ENCODE assay signal across 1 cellular context in the genomic region with DNA sequence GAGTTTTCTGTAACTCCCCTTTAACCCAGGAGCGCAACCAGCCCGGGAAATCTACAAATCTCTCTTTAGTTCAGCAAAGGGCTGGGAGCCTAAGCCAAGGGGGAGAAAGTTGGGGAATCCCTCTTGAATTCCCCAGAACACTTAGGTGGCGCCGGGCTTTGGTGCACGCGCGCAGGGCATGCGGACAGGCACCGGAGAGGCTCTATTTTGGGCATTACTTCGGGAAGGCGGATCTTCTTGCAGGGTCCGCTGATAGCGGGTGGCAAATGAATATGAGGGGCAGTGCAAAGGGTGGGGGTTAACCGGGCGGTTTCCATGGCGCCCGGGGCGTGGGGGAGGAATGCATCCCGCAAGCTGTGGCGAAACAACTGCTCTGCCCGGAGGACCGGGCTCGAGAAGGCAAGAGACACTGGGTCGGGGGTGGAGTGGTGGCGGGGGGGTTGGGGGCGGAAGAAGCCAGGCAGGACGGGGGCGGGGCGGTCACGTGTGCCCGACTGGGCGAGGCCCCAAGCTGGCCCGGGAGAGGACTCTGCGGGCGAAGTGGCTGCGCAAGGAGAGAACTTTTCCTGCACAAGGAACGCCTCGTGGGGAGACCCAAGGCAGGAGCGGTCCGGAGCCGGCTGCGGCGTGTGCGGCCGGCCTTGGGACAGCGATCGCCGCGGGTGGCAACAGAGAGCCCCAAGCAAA.
TF ChIP-seq lines count a peak whose summit lies in the region.

A gene with protein sequence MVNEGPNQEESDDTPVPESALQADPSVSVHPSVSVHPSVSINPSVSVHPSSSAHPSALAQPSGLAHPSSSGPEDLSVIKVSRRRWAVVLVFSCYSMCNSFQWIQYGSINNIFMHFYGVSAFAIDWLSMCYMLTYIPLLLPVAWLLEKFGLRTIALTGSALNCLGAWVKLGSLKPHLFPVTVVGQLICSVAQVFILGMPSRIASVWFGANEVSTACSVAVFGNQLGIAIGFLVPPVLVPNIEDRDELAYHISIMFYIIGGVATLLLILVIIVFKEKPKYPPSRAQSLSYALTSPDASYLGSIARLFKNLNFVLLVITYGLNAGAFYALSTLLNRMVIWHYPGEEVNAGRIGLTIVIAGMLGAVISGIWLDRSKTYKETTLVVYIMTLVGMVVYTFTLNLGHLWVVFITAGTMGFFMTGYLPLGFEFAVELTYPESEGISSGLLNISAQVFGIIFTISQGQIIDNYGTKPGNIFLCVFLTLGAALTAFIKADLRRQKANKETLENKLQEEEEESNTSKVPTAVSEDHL (plus strand): TSS at position 522 of the 687 bp plus-strand sequence. CDS start 353 bp downstream, outside the sequence.

TF ChIP-seq in GM12878, 131 proteins besides CTCF, POLR2A, EP300 and RAD21 (continued from another document):
- TF ChIP-seq E2F8 (IDR thresholded peaks at IDR 0.05; ENCODE audit: low read depth, partially characterized antibody), result no peak
- no peak for TF ChIP-seq CBFB (IDR thresholded peaks at IDR 0.05; ENCODE audit: low read depth)
- peak; percentile 49; the same call in 1 of the 2 replicates for TF ChIP-seq RAD51 (IDR thresholded peaks at IDR 0.05)
- no peak for TF ChIP-seq HDGF (IDR thresholded peaks at IDR 0.05)
- TF ChIP-seq SP1 (IDR thresholded peaks at IDR 0.05; ENCODE audit: low read depth, low read length), result no peak
- 0 out of 2 replicates have a peak, but pooled peaks have one; percentile 20 for TF ChIP-seq GATAD2B (conservative IDR thresholded peaks at IDR 0.05; ENCODE audit: low read depth)
- TF ChIP-seq SREBF2 (IDR thresholded peaks at IDR 0.05; ENCODE audit: low read length), result no peak
- TF ChIP-seq TBL1XR1 (IDR thresholded peaks at IDR 0.05; ENCODE audit: low read depth, low read length), result no peak
- peak; percentile 35; the same call in 1 of the 2 replicates for TF ChIP-seq RB1 (IDR thresholded peaks at IDR 0.05; ENCODE audit: borderline replicate concordance)
- no peak for TF ChIP-seq PAX5 (IDR thresholded peaks at IDR 0.05; ENCODE audit: borderline replicate concordance, low read depth, low read length)
- TF ChIP-seq CBX5 (IDR thresholded peaks at IDR 0.05; ENCODE audit: low read depth), result no peak
- TF ChIP-seq BHLHE40 (IDR thresholded peaks at IDR 0.05; ENCODE audit: borderline replicate concordance in 1 of 2, low read depth in 2 of 2, low read length in 1 of 2), result peak; percentile 6 to 60; a peak in 2 of 4 replicates
- no peak for TF ChIP-seq RBBP5 (conservative IDR thresholded peaks at IDR 0.05)
- TF ChIP-seq, protein P1, sequence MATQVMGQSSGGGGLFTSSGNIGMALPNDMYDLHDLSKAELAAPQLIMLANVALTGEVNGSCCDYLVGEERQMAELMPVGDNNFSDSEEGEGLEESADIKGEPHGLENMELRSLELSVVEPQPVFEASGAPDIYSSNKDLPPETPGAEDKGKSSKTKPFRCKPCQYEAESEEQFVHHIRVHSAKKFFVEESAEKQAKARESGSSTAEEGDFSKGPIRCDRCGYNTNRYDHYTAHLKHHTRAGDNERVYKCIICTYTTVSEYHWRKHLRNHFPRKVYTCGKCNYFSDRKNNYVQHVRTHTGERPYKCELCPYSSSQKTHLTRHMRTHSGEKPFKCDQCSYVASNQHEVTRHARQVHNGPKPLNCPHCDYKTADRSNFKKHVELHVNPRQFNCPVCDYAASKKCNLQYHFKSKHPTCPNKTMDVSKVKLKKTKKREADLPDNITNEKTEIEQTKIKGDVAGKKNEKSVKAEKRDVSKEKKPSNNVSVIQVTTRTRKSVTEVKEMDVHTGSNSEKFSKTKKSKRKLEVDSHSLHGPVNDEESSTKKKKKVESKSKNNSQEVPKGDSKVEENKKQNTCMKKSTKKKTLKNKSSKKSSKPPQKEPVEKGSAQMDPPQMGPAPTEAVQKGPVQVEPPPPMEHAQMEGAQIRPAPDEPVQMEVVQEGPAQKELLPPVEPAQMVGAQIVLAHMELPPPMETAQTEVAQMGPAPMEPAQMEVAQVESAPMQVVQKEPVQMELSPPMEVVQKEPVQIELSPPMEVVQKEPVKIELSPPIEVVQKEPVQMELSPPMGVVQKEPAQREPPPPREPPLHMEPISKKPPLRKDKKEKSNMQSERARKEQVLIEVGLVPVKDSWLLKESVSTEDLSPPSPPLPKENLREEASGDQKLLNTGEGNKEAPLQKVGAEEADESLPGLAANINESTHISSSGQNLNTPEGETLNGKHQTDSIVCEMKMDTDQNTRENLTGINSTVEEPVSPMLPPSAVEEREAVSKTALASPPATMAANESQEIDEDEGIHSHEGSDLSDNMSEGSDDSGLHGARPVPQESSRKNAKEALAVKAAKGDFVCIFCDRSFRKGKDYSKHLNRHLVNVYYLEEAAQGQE (IDR thresholded peaks at IDR 0.05; ENCODE audit: low read depth, low read length), result no peak
- TF ChIP-seq LARP7 (IDR thresholded peaks at IDR 0.05), result no peak
- peak; percentile 82 for TF ChIP-seq USF1 (IDR thresholded peaks at IDR 0.05; ENCODE audit: borderline replicate concordance, extremely low read length, insufficient read depth, low read depth, low read length)
- TF ChIP-seq NFXL1 (IDR thresholded peaks at IDR 0.05; ENCODE audit: borderline replicate concordance), result no peak
- no peak for TF ChIP-seq CREM (IDR thresholded peaks at IDR 0.05; ENCODE audit: low read depth)
- TF ChIP-seq ZSCAN29 (IDR thresholded peaks at IDR 0.05), result no peak
- no peak for TF ChIP-seq POU2F2 (IDR thresholded peaks at IDR 0.05; ENCODE audit: borderline replicate concordance, low read depth, low read length)
- TF ChIP-seq SMAD5 (IDR thresholded peaks at IDR 0.05; ENCODE audit: low read depth), result no peak
- no peak for TF ChIP-seq IRF4 (IDR thresholded peaks at IDR 0.05; ENCODE audit: low read depth, low read length)
- TF ChIP-seq HDAC2 (IDR thresholded peaks at IDR 0.05), result no peak
- no peak for TF ChIP-seq JUNB (IDR thresholded peaks at IDR 0.05)
- no peak for TF ChIP-seq BCL11A (IDR thresholded peaks at IDR 0.05; ENCODE audit: low read depth, low read length)
- no peak for TF ChIP-seq RFX5 (IDR thresholded peaks at IDR 0.05; ENCODE audit: low read depth, low read length)
- no peak for TF ChIP-seq HCFC1 (IDR thresholded peaks at IDR 0.05; ENCODE audit: low read length)
